15 cellular contexts compared by ENCODE assay signal in the genomic region with DNA sequence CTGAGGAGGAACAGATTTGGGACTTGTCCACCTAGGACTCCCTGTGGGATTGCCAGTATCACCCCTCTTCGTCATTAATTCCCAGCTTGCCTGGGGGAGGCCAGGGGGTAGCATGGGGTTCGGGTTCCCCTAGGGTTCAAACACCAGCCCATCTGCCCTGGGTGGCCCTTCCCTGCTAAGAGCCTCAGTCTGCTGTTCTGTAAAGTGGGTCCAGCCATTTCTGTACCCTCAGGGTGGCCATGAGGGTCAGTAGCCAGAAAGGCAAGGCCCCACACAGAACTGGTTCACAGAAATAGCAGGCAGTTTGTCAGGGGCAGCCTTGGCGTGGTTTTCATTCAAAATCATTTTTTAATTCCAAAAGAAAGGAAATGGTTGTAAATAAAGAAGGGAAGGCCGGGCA.
DNase-seq lines count a peak whose midpoint lies in the region; ATAC-seq and TF ChIP-seq lines count a peak whose summit lies in the region.
"Had no signal": no experiment of that assay in that cellular context is flagged by ENCODE, and none has a peak within 500 bp of the region (broad histone marks: within the 10 kb centered on the region; RNA-seq: fewer than 3 reads in every experiment).

No MANE protein-coding gene starts in this region.

- POLR2A ChIA-PET in RWPE1 (lab: Yijun Ruan, JAX; ENCODE audit: low non-redundant PET), result no interaction called here

- H3K4me1 ChIP-seq in aorta (ENCODE audit: control insufficient read depth in 1 of 2, insufficient read depth in 2 of 2, low read length in 2 of 2), result no peaks in the 10 kb centered on the region

- no peaks in the 10 kb centered on the region for H3K9me3 ChIP-seq in aorta (ENCODE audit: control insufficient read depth, low read length)

- H3K4me3 ChIP-seq in dorsolateral prefrontal cortex (no peak overlapping the region), aorta (ENCODE audit: low read length in 2 of 2) (no peak overlapping the region)

- DNase-seq in activated naive CD4-positive, alpha-beta T cell treated with anti-CD3 and anti-CD28 coated beads, Interleukin-2, amount 50 U/mL, for 72 hours (ENCODE audit: low spot score in 2 of 2), result no peak
- no peak for DNase-seq in activated naive CD4-positive, alpha-beta T cell treated with anti-CD3 and anti-CD28 coated beads for 36 hours
- no peak for DNase-seq in RWPE1 (ENCODE audit: low spot score)
- DNase-seq in dorsolateral prefrontal cortex, result no peak
- no peak for DNase-seq in OCI-M1 (lab: John Stamatoyannopoulos, UW)
- DNase-seq in aorta, result no peak
- no peak for DNase-seq in NCI-H226
- DNase-seq: CD8-positive, alpha-beta T cell; COR-L47; GF-D8 had no signal

- H3K4me1 Mint-ChIP-seq in activated naive CD4-positive, alpha-beta T cell treated with anti-CD3 and anti-CD28 coated beads for 36 hours (ENCODE audit: low read depth), result peaks cover 26% of the 10 kb centered on the region

- CTCF ChIA-PET in activated naive CD4-positive, alpha-beta T cell treated with anti-CD3 and anti-CD28 coated beads for 36 hours (lab: Charles Lee), result no interaction called here
- CTCF ChIA-PET in RWPE1 (lab: Yijun Ruan, JAX), result no interaction called here

- no peaks in the 10 kb centered on the region for H3K27me3 Mint-ChIP-seq in activated naive CD4-positive, alpha-beta T cell treated with anti-CD3 and anti-CD28 coated beads for 36 hours (ENCODE audit: low read depth)
- H3K27me3 Mint-ChIP-seq: B cell, IgD-negative memory B cell had no signal

- no peak overlapping the region for H3K4me3 Mint-ChIP-seq in activated naive CD4-positive, alpha-beta T cell treated with anti-CD3 and anti-CD28 coated beads for 36 hours
- H3K4me3 Mint-ChIP-seq: B cell; CD14-positive monocyte; CD8-positive, alpha-beta T cell had no signal

- 91 to 93% methylated on average over 4 of the region's 4 CpGs for WGBS in aorta, 2 donors

- peak overlapping the region; percentile 97 for H3K27ac ChIP-seq in RWPE1
- peak overlapping the region in 58 of 59 donors; percentile 92 to 100 (median 98) for H3K27ac ChIP-seq in dorsolateral prefrontal cortex
- H3K27ac ChIP-seq in temporal lobe (ENCODE audit: low read depth, low read length), result peak overlapping the region; percentile 98
- H3K27ac ChIP-seq in aorta (ENCODE audit: low read depth in 1 of 2, low read length in 2 of 2), result no peak overlapping the region

- H3K27me3 ChIP-seq in dorsolateral prefrontal cortex (no peaks in the 10 kb centered on the region), aorta (ENCODE audit: control insufficient read depth in 1 of 2, insufficient read depth in 2 of 2, low read length in 1 of 2) (no peaks in the 10 kb centered on the region)

- H3K27ac Mint-ChIP-seq in activated naive CD4-positive, alpha-beta T cell treated with anti-CD3 and anti-CD28 coated beads, Interleukin-2, amount 50 U/mL, for 72 hours, result peak overlapping the region; percentile 15 to 72
- no peak overlapping the region for H3K27ac Mint-ChIP-seq in activated naive CD4-positive, alpha-beta T cell treated with anti-CD3 and anti-CD28 coated beads for 36 hours
- H3K27ac Mint-ChIP-seq: B cell; CD14-positive monocyte; CD8-positive, alpha-beta T cell; IgD-negative memory B cell had no signal

- no peaks in the 10 kb centered on the region for H3K9me3 Mint-ChIP-seq in activated naive CD4-positive, alpha-beta T cell treated with anti-CD3 and anti-CD28 coated beads, Interleukin-2, amount 50 U/mL, for 72 hours
- H3K9me3 Mint-ChIP-seq in activated naive CD4-positive, alpha-beta T cell treated with anti-CD3 and anti-CD28 coated beads for 36 hours, result no peaks in the 10 kb centered on the region
- H3K9me3 Mint-ChIP-seq: CD14-positive monocyte; CD8-positive, alpha-beta T cell; IgD-negative memory B cell had no signal

- H3K36me3 ChIP-seq in aorta (ENCODE audit: control insufficient read depth in 1 of 2, insufficient read depth in 2 of 2, low read length in 1 of 2), result no peaks in the 10 kb centered on the region

- TF ChIP-seq CTCF in RWPE1 (conservative IDR thresholded peaks at IDR 0.05; ENCODE audit: low read depth) (no peak), dorsolateral prefrontal cortex (IDR thresholded peaks at IDR 0.05 in 54 of 56, conservative IDR thresholded peaks at IDR 0.05 in 2 of 56; ENCODE audit: low read depth in 1 of 56, partially characterized antibody in 56 of 56) (no peak)

- ATAC-seq in activated naive CD4-positive, alpha-beta T cell treated with anti-CD3 and anti-CD28 coated beads, Interleukin-2, amount 50 U/mL, for 72 hours, result no peak
- ATAC-seq in aorta (ENCODE audit: low FRiP score), result no peak
- ATAC-seq: CD8-positive, alpha-beta T cell; HCT116 had no signal

- no peaks in the 10 kb centered on the region for H3K36me3 Mint-ChIP-seq in activated naive CD4-positive, alpha-beta T cell treated with anti-CD3 and anti-CD28 coated beads, Interleukin-2, amount 50 U/mL, for 72 hours
- no peaks in the 10 kb centered on the region for H3K36me3 Mint-ChIP-seq in activated naive CD4-positive, alpha-beta T cell treated with anti-CD3 and anti-CD28 coated beads for 36 hours (ENCODE audit: low read depth)
- H3K36me3 Mint-ChIP-seq: CD8-positive, alpha-beta T cell; IgD-negative memory B cell had no signal

- intact Hi-C loops in activated naive CD4-positive, alpha-beta T cell treated with anti-CD3 and anti-CD28 coated beads for 36 hours (cut with micrococcal nuclease), result no loop called here
- intact Hi-C loops in dorsolateral prefrontal cortex (cut with DNase I), result no loop called here
- intact Hi-C loops in aorta (cut with DNase I), result no loop called here

Comparison
In these comparisons a context has a peak if more than half of its experiments do, and no peak if none do; other contexts are left out.
1. H3K27ac ChIP-seq: peak in RWPE1 (single experiment), dorsolateral prefrontal cortex (58 of 59) and temporal lobe (single experiment); none in aorta (0 of 2).